16 cellular contexts compared by ENCODE assay signal in genomic region chr1:229887043-229887822, GRCh38.
A peak's percentile ranks its signal among the peaks of the same experiment; 100 is the strongest.
DNase-seq lines count a peak whose midpoint lies in the region; ATAC-seq, FAIRE-seq and TF ChIP-seq lines count a peak whose summit lies in the region.
"Had no signal": no experiment of that assay in that cellular context is flagged by ENCODE, and none has a peak within 500 bp of the region (broad histone marks: within the 10 kb centered on the region; RNA-seq: fewer than 3 reads in every experiment).

No MANE protein-coding gene starts in this region.

- peak; percentile 93 for FAIRE-seq in bronchial epithelial cell (lab: Jason Lieb, UNC)
- FAIRE-seq in HepG2 (lab: Jason Lieb, UNC), result no peak
- FAIRE-seq: D721Med had no signal

- no peak overlapping the region for H3K9ac ChIP-seq in HepG2 (ENCODE audit: insufficient read depth, low read depth, low read length)

- H3K36me3 Mint-ChIP-seq in activated T-helper 1 cell treated with anti-CD3 and anti-CD28 coated beads, Interleukin-12 subunit alpha, Interleukin-12 subunit beta, Interleukin-2, Interleukin-4 antibody, amounts not matched to agents 30 ng/mL and 10 ng/mL and 1 ng/mL, durations not matched to agents 14 hours and 24 hours and 36 hours (ENCODE audit: low read depth), result peaks cover 2% of the 10 kb centered on the region

- no TSS peak for BruUV-seq in HepG2 (replicated peaks; lab: Mats Ljungman, UMichigan)

- CTCF ChIA-PET in HepG2 (lab: Yijun Ruan, JAX; ENCODE audit: low intra/inter-chr PET ratio, low total read pairs), result no interaction called here

- no peaks in the 10 kb centered on the region for H3K79me2 ChIP-seq in HepG2 (ENCODE audit: insufficient read depth, low read length)

- H3K4me3 ChIP-seq in bronchial epithelial cell (ENCODE audit: low read depth, low read length), result no peak overlapping the region
- H3K4me3 ChIP-seq in HepG2 (replicated peaks in 1 of 3; ENCODE audit: insufficient read depth in 1 of 3, low read depth in 2 of 3, low read length in 3 of 3), result no peak overlapping the region

- no peaks in the 10 kb centered on the region for H3K4me1 ChIP-seq in HepG2 (ENCODE audit: insufficient read depth, low read length)

- TF ChIP-seq RAD21 in HepG2 (CRISPR knock-in tag; IDR thresholded peaks at IDR 0.05), result no peak

- POLR2A ChIA-PET in HepG2 (lab: Yijun Ruan, JAX), result no interaction called here

- no peak overlapping the region for H3K27ac ChIP-seq in HepG2 (ENCODE audit: extremely low read length, insufficient read depth, low read length)
- H3K27ac ChIP-seq: WERI-Rb-1 had no signal

- peaks cover 21% of the 10 kb centered on the region for H3K27me3 Mint-ChIP-seq in activated T-helper 1 cell treated with anti-CD3 and anti-CD28 coated beads, Interleukin-12 subunit alpha, Interleukin-12 subunit beta, Interleukin-2, Interleukin-4 antibody, amounts not matched to agents 30 ng/mL and 10 ng/mL and 1 ng/mL, durations not matched to agents 14 hours and 24 hours and 36 hours (ENCODE audit: insufficient read depth)

- ATAC-seq in Right ventricle myocardium inferior (peak; percentile 91), HepG2 (no peak)

- H3K9me3 ChIP-seq in HepG2 (ENCODE audit: low read length), result no peaks in the 10 kb centered on the region

- H4K20me1 ChIP-seq in HepG2 (ENCODE audit: insufficient read depth, low read length), result no peaks in the 10 kb centered on the region

- H3K27me3 ChIP-seq in bronchial epithelial cell (ENCODE audit: control insufficient read depth, insufficient read depth, low read length), result peaks cover 5% of the 10 kb centered on the region
- peaks cover 2 to 10% of the 10 kb centered on the region in 2 experiments; a peak in 3 of 5 replicates for H3K27me3 ChIP-seq in HepG2 (ENCODE audit: control insufficient read depth in 1 of 2, insufficient read depth in 2 of 2, low read length in 2 of 2)

- no peak for TF ChIP-seq POLR2A in HepG2 (IDR thresholded peaks at IDR 0.05; ENCODE audit: insufficient read depth in 1 of 2, low read depth in 2 of 2, low read length in 2 of 2)

- TF ChIP-seq EP300 in HepG2 (IDR thresholded peaks at IDR 0.05; ENCODE audit: low read depth in 2 of 2, low read length in 2 of 2) (no peak), HepG2 (CRISPR knock-in tag; IDR thresholded peaks at IDR 0.05; ENCODE audit: borderline replicate concordance) (no peak)

- no peaks in the 10 kb centered on the region for H3K9me3 Mint-ChIP-seq in activated T-helper 1 cell treated with anti-CD3 and anti-CD28 coated beads, Interleukin-12 subunit alpha, Interleukin-12 subunit beta, Interleukin-2, Interleukin-4 antibody, amounts not matched to agents 30 ng/mL and 10 ng/mL and 1 ng/mL, durations not matched to agents 14 hours and 24 hours and 36 hours
- H3K9me3 Mint-ChIP-seq: activated T-cell treated with anti-CD3 and anti-CD28 coated beads, Interleukin-2, amount 50 U/mL, for 24 hours had no signal

- H3K4me2 ChIP-seq in HepG2 (ENCODE audit: low read depth, low read length), result no peak overlapping the region

- H3K4me3 Mint-ChIP-seq in activated T-helper 1 cell treated with anti-CD3 and anti-CD28 coated beads, Interleukin-12 subunit alpha, Interleukin-12 subunit beta, Interleukin-2, Interleukin-4 antibody, amounts not matched to agents 30 ng/mL and 10 ng/mL and 1 ng/mL, durations not matched to agents 14 hours and 24 hours and 36 hours, result no peak overlapping the region
- H3K4me3 Mint-ChIP-seq: activated T-cell treated with anti-CD3 and anti-CD28 coated beads, Interleukin-2, amount 50 U/mL, for 24 hours had no signal

- intact Hi-C loops in Right ventricle myocardium inferior (cut with DNase I), result loop anchor here (1.0 kb wide), 1 partner anchor 43 kb away; no protein-coding TSS in a partner anchor
- intact Hi-C loops in cardiac septum (cut with DNase I), result no loop called here
- intact Hi-C loops in HepG2 (cut with micrococcal nuclease; ENCODE audit: unreplicated experiment), result no loop called here
- intact Hi-C loops in activated T-helper 1 cell treated with anti-CD3 and anti-CD28 coated beads, Interleukin-12 subunit alpha, Interleukin-12 subunit beta, Interleukin-2, Interleukin-4 antibody, amounts not matched to agents 30 ng/mL and 10 ng/mL and 1 ng/mL, durations not matched to agents 14 hours and 24 hours and 36 hours (cut with micrococcal nuclease), result no loop called here

- no peaks in the 10 kb centered on the region for H3K4me1 Mint-ChIP-seq in activated T-helper 1 cell treated with anti-CD3 and anti-CD28 coated beads, Interleukin-12 subunit alpha, Interleukin-12 subunit beta, Interleukin-2, Interleukin-4 antibody, amounts not matched to agents 30 ng/mL and 10 ng/mL and 1 ng/mL, durations not matched to agents 14 hours and 24 hours and 36 hours (ENCODE audit: low read depth)

- no peak overlapping the region for H2AFZ ChIP-seq in HepG2 (ENCODE audit: low read length)

- no peak for TF ChIP-seq CTCF in bronchial epithelial cell (IDR thresholded peaks at IDR 0.05; ENCODE audit: insufficient read depth, low read length, severe bottlenecking)
- TF ChIP-seq CTCF in HepG2 (CRISPR knock-in tag; IDR thresholded peaks at IDR 0.05), result no peak

- DNase-seq in Right ventricle myocardium inferior (ENCODE audit: missing footprints) (no peak), cardiac septum (ENCODE audit: low spot score) (no peak), bronchial epithelial cell (ENCODE audit: low read depth) (peak; percentile 93), HepG2 (ENCODE audit: low spot score) (no peak), activated T-cell treated with anti-CD3 and anti-CD28 coated beads for 4 hours (no peak), KG1 (lab: John Stamatoyannopoulos, UW) (no peak)
- DNase-seq in activated T-helper 1 cell treated with anti-CD3 and anti-CD28 coated beads, Interleukin-12 subunit alpha, Interleukin-12 subunit beta, Interleukin-2, Interleukin-4 antibody, amounts not matched to agents 30 ng/mL and 10 ng/mL and 1 ng/mL, durations not matched to agents 14 hours and 24 hours and 36 hours (ENCODE audit: low spot score), result no peak
- no peak for DNase-seq in activated naive CD4-positive, alpha-beta T cell (lab: John Stamatoyannopoulos, UW)
- DNase-seq: activated T-cell treated with anti-CD3 and anti-CD28 coated beads, Interleukin-2, amount 50 U/mL, for 24 hours; amniotic stem cell; glutamatergic neuron; MM.1S; occipital lobe; SHP77 treated with DMSO at 0.1 percent for 48 hours; WERI-Rb-1 had no signal

- WGBS in HepG2 (ENCODE audit: low lambda C conversion rate), result 15% methylated on average over 3 of the region's 3 CpGs

- H3K27ac Mint-ChIP-seq in activated T-helper 1 cell treated with anti-CD3 and anti-CD28 coated beads, Interleukin-12 subunit alpha, Interleukin-12 subunit beta, Interleukin-2, Interleukin-4 antibody, amounts not matched to agents 30 ng/mL and 10 ng/mL and 1 ng/mL, durations not matched to agents 14 hours and 24 hours and 36 hours, result no peak overlapping the region
- H3K27ac Mint-ChIP-seq: activated T-cell treated with anti-CD3 and anti-CD28 coated beads, Interleukin-2, amount 50 U/mL, for 24 hours had no signal

- H3K36me3 ChIP-seq in bronchial epithelial cell (ENCODE audit: control insufficient read depth, insufficient read depth, low read length) (no peaks in the 10 kb centered on the region), HepG2 (replicated peaks in 1 of 2; ENCODE audit: control insufficient read depth in 1 of 2, insufficient read depth in 2 of 2, low read length in 2 of 2) (no peaks in the 10 kb centered on the region)
- H3K36me3 ChIP-seq: WERI-Rb-1 had no signal

- in situ Hi-C loops in HepG2 (cut with HindIII; ENCODE audit: extremely low pct_ligation_motif_present, low pct_unique_long_range_greater_than_20kb), result no loop called here

TF ChIP-seq in HepG2, 621 proteins besides CTCF, POLR2A, EP300 and RAD21:
- TF ChIP-seq ZNF777 (CRISPR knock-in tag; IDR thresholded peaks at IDR 0.05), result no peak
- TF ChIP-seq ZFX (CRISPR knock-in tag; IDR thresholded peaks at IDR 0.05; ENCODE audit: low read depth), result no peak
- TF ChIP-seq ZFP36 (IDR thresholded peaks at IDR 0.05; ENCODE audit: borderline replicate concordance, low read depth, low read length, partially characterized antibody), result no peak
- TF ChIP-seq ZNF614 (CRISPR knock-in tag; IDR thresholded peaks at IDR 0.05; ENCODE audit: borderline replicate concordance), result no peak
- TF ChIP-seq ZNF550 (CRISPR knock-in tag; IDR thresholded peaks at IDR 0.05; ENCODE audit: borderline replicate concordance), result no peak
- no peak for TF ChIP-seq ZNF3 (CRISPR knock-in tag; IDR thresholded peaks at IDR 0.05)
- peak in 1 of 2 experiments; percentile 47; a peak in 1 of 4 replicates for TF ChIP-seq MAFK (conservative IDR thresholded peaks at IDR 0.05 in 1 of 2, IDR thresholded peaks at IDR 0.05 in 1 of 2; ENCODE audit: low read length in 2 of 2)
- TF ChIP-seq MAFF (IDR thresholded peaks at IDR 0.05; ENCODE audit: low read depth, low read length), result 0 out of 2 replicates have a peak, but pooled peaks have one; percentile 20
- no peak for TF ChIP-seq RBM39 (IDR thresholded peaks at IDR 0.05; ENCODE audit: low read depth, low read length, poor library complexity, severe bottlenecking)
- TF ChIP-seq ZNF10 (CRISPR knock-in tag; IDR thresholded peaks at IDR 0.05; ENCODE audit: borderline replicate concordance, low read depth), result no peak
- TF ChIP-seq ZBTB44 (CRISPR knock-in tag; IDR thresholded peaks at IDR 0.05), result no peak
- TF ChIP-seq AGO1 (IDR thresholded peaks at IDR 0.05; ENCODE audit: low read depth, low read length, poor library complexity, severe bottlenecking), result no peak
- no peak for TF ChIP-seq FOSL1 (CRISPR knock-in tag; IDR thresholded peaks at IDR 0.05; ENCODE audit: borderline replicate concordance)
TF ChIP-seq in HepG2: peak in this region for 2.
